8 cellular contexts compared by ENCODE assay signal in the genomic region with DNA sequence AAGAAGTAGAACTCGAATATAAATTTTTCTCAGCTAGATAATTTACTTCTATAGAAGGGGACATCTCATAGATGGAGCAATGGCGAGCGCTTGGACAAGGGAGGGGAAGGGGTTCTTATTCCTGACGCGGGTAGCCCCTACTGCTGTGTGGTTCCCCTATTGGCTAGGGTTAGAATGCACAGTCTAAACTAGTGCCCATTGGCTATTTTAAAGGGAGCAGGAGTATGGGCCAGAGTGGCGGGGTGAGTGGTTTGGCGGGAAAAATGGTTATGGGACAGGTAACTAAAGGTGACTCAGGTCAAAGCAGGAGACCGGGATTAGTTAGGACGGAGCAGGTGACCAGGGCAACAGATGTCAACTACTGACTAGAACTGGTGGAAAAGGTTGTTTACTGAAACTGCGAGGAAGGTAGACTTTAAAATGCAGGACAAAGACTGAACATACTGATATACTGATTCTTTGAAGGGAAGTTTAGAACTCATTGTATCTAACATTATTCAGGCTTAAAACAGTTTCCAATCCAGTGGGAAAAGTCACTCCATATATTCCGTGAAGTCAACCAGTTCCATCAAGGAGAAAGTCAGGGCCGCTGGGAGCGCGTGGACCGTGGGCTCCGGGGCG. TPM values are rescaled to one million over a fixed set of nuclear protein-coding genes. Genes with fewer than 3 reads are reported as not detected.
A peak's percentile ranks its signal among the peaks of the same experiment; 100 is the strongest.
DNase-seq lines count a peak whose midpoint lies in the region; ATAC-seq and TF ChIP-seq lines count a peak whose summit lies in the region.

No MANE protein-coding gene starts in this region.

- TF ChIP-seq POLR2A in body of pancreas (IDR thresholded peaks at IDR 0.05): no peak

- H3K36me3 ChIP-seq in body of pancreas (replicated peaks in 1 of 2; ENCODE audit: insufficient read depth in 1 of 2, low read depth in 2 of 2): no peaks in the 10 kb centered on the region
- H3K36me3 ChIP-seq in left lung: peaks cover 0 to 7% of the 10 kb centered on the region in 2 donors

- H3K27ac ChIP-seq in body of pancreas (peak overlapping the region; percentile 49 to 97 (median 88)), left lung (peak overlapping the region; percentile 87 to 94), temporal lobe (ENCODE audit: low read depth, low read length) (peak overlapping the region; percentile 55)

- peaks cover 18% of the 10 kb centered on the region for H3K4me1 ChIP-seq in body of pancreas
- peaks cover 6 to 28% of the 10 kb centered on the region in 2 donors for H3K4me1 ChIP-seq in left lung

- peak overlapping the region; percentile 92 for H3K27ac Mint-ChIP-seq in activated naive CD4-positive, alpha-beta T cell treated with anti-CD3 and anti-CD28 coated beads, Interleukin-2, amount 10 ng/mL, durations not matched to agents 7 days and 5 days

- no peaks in the 10 kb centered on the region for H3K36me3 Mint-ChIP-seq in activated naive CD4-positive, alpha-beta T cell treated with anti-CD3 and anti-CD28 coated beads, Interleukin-2, amount 10 ng/mL, durations not matched to agents 7 days and 5 days

- H3K9me3 ChIP-seq in body of pancreas: no peaks in the 10 kb centered on the region
- H3K9me3 ChIP-seq in left lung: no peaks in the 10 kb centered on the region

- TF ChIP-seq CTCF in body of pancreas (IDR thresholded peaks at IDR 0.05) (no peak), left lung (IDR thresholded peaks at IDR 0.05) (no peak)

- H3K4me1 Mint-ChIP-seq in activated naive CD4-positive, alpha-beta T cell treated with anti-CD3 and anti-CD28 coated beads, Interleukin-2, amount 10 ng/mL, durations not matched to agents 7 days and 5 days: peaks cover 18% of the 10 kb centered on the region

- no peak for ATAC-seq in body of pancreas
- ATAC-seq in left lung: peak; percentile 20
- ATAC-seq in GM19463 (IDR thresholded peaks at IDR 0.05; ENCODE audit: unreplicated experiment): no peak

- no peaks in the 10 kb centered on the region for H3K27me3 ChIP-seq in body of pancreas
- H3K27me3 ChIP-seq in left lung: no peaks in the 10 kb centered on the region

- CTCF ChIA-PET in activated naive CD4-positive, alpha-beta T cell treated with anti-CD3 and anti-CD28 coated beads, Interleukin-2, amount 10 ng/mL, durations not matched to agents 7 days and 5 days (lab: Charles Lee): interaction anchor here (1.1 kb wide), 1 partner anchor 139 kb away, joined by 3 read pairs; no protein-coding TSS in a partner anchor

- H3K9me3 Mint-ChIP-seq in activated naive CD4-positive, alpha-beta T cell treated with anti-CD3 and anti-CD28 coated beads, Interleukin-2, amount 10 ng/mL, durations not matched to agents 7 days and 5 days: no peaks in the 10 kb centered on the region

- peak; percentile 30 for DNase-seq in activated naive CD4-positive, alpha-beta T cell treated with anti-CD3 and anti-CD28 coated beads, Interleukin-2, amount 10 ng/mL, durations not matched to agents 7 days and 5 days
- no peak for DNase-seq in activated naive CD4-positive, alpha-beta T cell treated with Interleukin-2 at 50 U/mL for 16 hours
- DNase-seq in NCI-H748 (lab: John Stamatoyannopoulos, UW; ENCODE audit: unreplicated experiment): peak; percentile 77
- peak in 2 of 4 donors; percentile 16 to 24 for DNase-seq in body of pancreas
- no peak for DNase-seq in left lung
- no peak for DNase-seq in NK-92 treated with Interleukin-12 subunit alpha and Interleukin-12 subunit beta, amount 100 ng/mL, for 24 hours (lab: John Stamatoyannopoulos, UW)

- H3K4me3 Mint-ChIP-seq in activated naive CD4-positive, alpha-beta T cell treated with anti-CD3 and anti-CD28 coated beads, Interleukin-2, amount 10 ng/mL, durations not matched to agents 7 days and 5 days: peak overlapping the region; percentile 81

- intact Hi-C loops in body of pancreas (cut with DNase I) (no loop called here), left lung (cut with DNase I) (no loop called here)

- H3K4me3 ChIP-seq in body of pancreas (peak overlapping the region; percentile 25 to 50), left lung (peak overlapping the region; percentile 84 to 87)

- WGBS in body of pancreas, 2 donors: 4 to 14% methylated on average over 17 of the region's 17 CpGs

- no peaks in the 10 kb centered on the region for H3K27me3 Mint-ChIP-seq in activated naive CD4-positive, alpha-beta T cell treated with anti-CD3 and anti-CD28 coated beads, Interleukin-2, amount 10 ng/mL, durations not matched to agents 7 days and 5 days

RNA-seq across cellular contexts. Expression of gene ATAD3A, which starts 0.9 kb away (rescaled TPM):
- total RNA-seq in body of pancreas (10 to 100 TPM; 15.8 to 20.8 TPM), left lung (10 to 100 TPM; 27.1 to 37.8 TPM), temporal lobe (9.8 TPM)

RNA-seq across cellular contexts. Expression of gene TMEM240, which starts 29.4 kb away (rescaled TPM):
- 1 to 10 TPM; 1.0 to 3.6 TPM for total RNA-seq in body of pancreas
- total RNA-seq in left lung: 1 to 10 TPM; 2.6 to 3.5 TPM
- total RNA-seq in temporal lobe: 15.2 TPM

RNA-seq across cellular contexts. Expression of gene ATAD3B, which starts 39.5 kb away (rescaled TPM):
- 10 to 100 TPM; 16.6 to 37.2 TPM for total RNA-seq in body of pancreas
- 10 to 100 TPM; 19.4 to 30.7 TPM for total RNA-seq in left lung
- total RNA-seq in temporal lobe: 10.8 TPM

Comparison
In these comparisons a context has a peak if more than half of its experiments do, and no peak if none do; other contexts are left out.
1. DNase-seq: peak in activated naive CD4-positive, alpha-beta T cell treated with anti-CD3 and anti-CD28 coated beads, Interleukin-2, amount 10 ng/mL, durations not matched to agents 7 days and 5 days (single experiment) and NCI-H748 (single experiment); none in activated naive CD4-positive, alpha-beta T cell treated with Interleukin-2 at 50 U/mL for 16 hours (single experiment), left lung (0 of 2) and NK-92 treated with Interleukin-12 subunit alpha and Interleukin-12 subunit beta, amount 100 ng/mL, for 24 hours (single experiment).
2. Peak in every context shown above with its lines, with median percentiles within 50 percentile points of each other: H3K27ac ChIP-seq.